13 cellular contexts compared by ENCODE assay signal in genomic region chr14:91395466-91395865, GRCh38. TPM values are rescaled to one million over a fixed set of nuclear protein-coding genes. Genes with fewer than 3 reads are reported as not detected.
DNase-seq lines count a peak whose midpoint lies in the region; ATAC-seq and TF ChIP-seq lines count a peak whose summit lies in the region.
"Had no signal": no experiment of that assay in that cellular context is flagged by ENCODE, and none has a peak within 500 bp of the region (broad histone marks: within the 10 kb centered on the region; RNA-seq: fewer than 3 reads in every experiment).

No MANE protein-coding gene starts in this region.

- DNase-seq in activated T-cell treated with anti-CD3 and anti-CD28 coated beads, Interleukin-2, amount 50 U/mL, for 4 hours = no peak
- no peak for DNase-seq in activated T-cell treated with anti-CD3 and anti-CD28 coated beads, Interleukin-2, amount 50 U/mL, for 48 hours
- DNase-seq in suprapubic skin (ENCODE audit: low spot score in 2 of 2) (no peak), T-helper 9 cell (no peak), T1000 (lab: John Stamatoyannopoulos, UW) (no peak)
- no peak for DNase-seq in activated effector memory CD4-positive, alpha-beta T cell treated with anti-CD3 and anti-CD28 coated beads, Interleukin-2, amount 50 U/mL, for 16 hours
- DNase-seq: brain microvascular endothelial cell, erythroblast, NCI-H146 had no signal

- peak overlapping the region; percentile 13 for H3K4me3 Mint-ChIP-seq in activated T-cell treated with anti-CD3 and anti-CD28 coated beads, Interleukin-2, amount 50 U/mL, for 4 hours
- peak overlapping the region; percentile 99 for H3K4me3 Mint-ChIP-seq in activated T-helper 17 cell treated with anti-CD3 and anti-CD28 coated beads, Interleukin-2, amount 50 U/mL, for 72 hours

- H3K27ac ChIP-seq in iPS-18a (ENCODE audit: low read length) (no peak overlapping the region), suprapubic skin (no peak overlapping the region)
- H3K27ac ChIP-seq: brain microvascular endothelial cell had no signal

- WGBS in suprapubic skin = 80% methylated on average over 5 of the region's 5 CpGs

- H3K36me3 Mint-ChIP-seq in activated T-cell treated with anti-CD3 and anti-CD28 coated beads, Interleukin-2, amount 50 U/mL, for 4 hours (ENCODE audit: insufficient read depth) = peaks cover 7% of the 10 kb centered on the region
- peaks cover 50% of the 10 kb centered on the region for H3K36me3 Mint-ChIP-seq in activated T-helper 17 cell treated with anti-CD3 and anti-CD28 coated beads, Interleukin-2, amount 50 U/mL, for 72 hours (ENCODE audit: low read depth)

- no peak for ATAC-seq in activated T-cell treated with anti-CD3 and anti-CD28 coated beads, Interleukin-2, amount 50 U/mL, for 4 hours
- ATAC-seq in activated T-helper 17 cell treated with anti-CD3 and anti-CD28 coated beads, Interleukin-2, amount 50 U/mL, for 72 hours (replicated peaks) = no peak
- ATAC-seq: HepG2 had no signal

- H3K9me3 Mint-ChIP-seq in activated T-cell treated with anti-CD3 and anti-CD28 coated beads, Interleukin-2, amount 50 U/mL, for 4 hours = no peaks in the 10 kb centered on the region
- H3K9me3 Mint-ChIP-seq in activated T-helper 17 cell treated with anti-CD3 and anti-CD28 coated beads, Interleukin-2, amount 50 U/mL, for 72 hours = no peaks in the 10 kb centered on the region

- H3K27ac Mint-ChIP-seq in activated T-helper 17 cell treated with anti-CD3 and anti-CD28 coated beads, Interleukin-2, amount 50 U/mL, for 72 hours = peak overlapping the region; percentile 89

- no peak for TF ChIP-seq CTCF in suprapubic skin (IDR thresholded peaks at IDR 0.05)

- H3K4me1 Mint-ChIP-seq in activated T-cell treated with anti-CD3 and anti-CD28 coated beads, Interleukin-2, amount 50 U/mL, for 4 hours (ENCODE audit: low read depth) = peaks cover 99% of the 10 kb centered on the region
- peaks cover 76% of the 10 kb centered on the region for H3K4me1 Mint-ChIP-seq in activated T-helper 17 cell treated with anti-CD3 and anti-CD28 coated beads, Interleukin-2, amount 50 U/mL, for 72 hours

- peak overlapping the region; percentile 15 for H3K4me3 ChIP-seq in iPS-18a (ENCODE audit: low read length)
- H3K4me3 ChIP-seq in suprapubic skin = peak overlapping the region; percentile 1
- H3K4me3 ChIP-seq: skin epidermis had no signal

- no peaks in the 10 kb centered on the region for H3K27me3 Mint-ChIP-seq in activated T-cell treated with anti-CD3 and anti-CD28 coated beads, Interleukin-2, amount 50 U/mL, for 4 hours (ENCODE audit: low read depth)
- no peaks in the 10 kb centered on the region for H3K27me3 Mint-ChIP-seq in activated T-helper 17 cell treated with anti-CD3 and anti-CD28 coated beads, Interleukin-2, amount 50 U/mL, for 72 hours

- H3K9ac ChIP-seq in iPS-18a (ENCODE audit: low read length) = peak overlapping the region; percentile 4

- H3K36me3 ChIP-seq in iPS-18a (ENCODE audit: control insufficient read depth, low read depth, low read length) = no peaks in the 10 kb centered on the region
- no peaks in the 10 kb centered on the region for H3K36me3 ChIP-seq in suprapubic skin
- H3K36me3 ChIP-seq: brain microvascular endothelial cell had no signal

- H3K27me3 ChIP-seq in iPS-18a (ENCODE audit: control insufficient read depth, insufficient read depth, low read length) = no peaks in the 10 kb centered on the region
- H3K27me3 ChIP-seq in suprapubic skin = peaks cover 3% of the 10 kb centered on the region
- H3K27me3 ChIP-seq: brain microvascular endothelial cell had no signal

- no peak for TF ChIP-seq EP300 in suprapubic skin (IDR thresholded peaks at IDR 0.05)

- peaks cover 67% of the 10 kb centered on the region for H3K4me1 ChIP-seq in iPS-18a (ENCODE audit: control insufficient read depth, low read depth, low read length)
- H3K4me1 ChIP-seq in suprapubic skin = peaks cover 51% of the 10 kb centered on the region

- H3K9me3 ChIP-seq in iPS-18a (ENCODE audit: control insufficient read depth, low read depth, low read length) = no peaks in the 10 kb centered on the region
- H3K9me3 ChIP-seq in suprapubic skin = no peaks in the 10 kb centered on the region

- no peak for TF ChIP-seq POLR2A in suprapubic skin (IDR thresholded peaks at IDR 0.05)

RNA-seq across cellular contexts. Expression of gene CCDC88C, which starts 22.2 kb away (rescaled TPM):
- 10 to 100 TPM; 50.3 to 60.2 (median 58.2) TPM for total RNA-seq in activated T-cell treated with anti-CD3 and anti-CD28 coated beads, Interleukin-2, amount 50 U/mL, for 4 hours
- 100 to 1,000 TPM; 143 to 172 TPM for total RNA-seq in activated T-helper 17 cell treated with anti-CD3 and anti-CD28 coated beads, Interleukin-2, amount 50 U/mL, for 72 hours
- total RNA-seq in suprapubic skin = 10 to 100 TPM; 16.6 to 25.0 (median 22.8) TPM
